34 cellular contexts compared by ENCODE assay signal in the genomic region with DNA sequence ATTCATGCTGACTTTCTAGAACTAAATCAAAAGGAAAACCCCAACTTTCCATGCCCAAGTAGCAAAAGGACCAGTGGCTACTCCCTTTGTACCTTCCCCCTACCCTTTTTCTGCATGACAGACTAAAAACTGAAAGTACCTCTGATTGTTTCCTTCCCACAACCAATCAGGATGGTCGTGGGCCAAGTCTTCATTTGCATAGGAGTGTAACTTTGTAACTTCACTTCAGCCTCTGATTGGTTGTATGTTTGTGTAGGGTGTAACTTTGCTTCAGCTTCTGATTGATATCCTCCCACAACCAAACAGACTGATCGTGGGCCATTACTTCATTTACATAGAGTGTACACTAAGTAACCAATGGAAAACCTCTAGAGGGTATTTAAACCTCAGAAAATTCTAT.
"Had no signal": no experiment of that assay in that cellular context is flagged by ENCODE, and none has a peak within 500 bp of the region (broad histone marks: within the 10 kb centered on the region; RNA-seq: fewer than 3 reads in every experiment).

No MANE protein-coding gene starts in this region.

- H3K36me3 ChIP-seq: prostate gland, upper lobe of left lung, vagina had no signal

- H3K4me3 Mint-ChIP-seq: activated CD4-positive, alpha-beta memory T cell treated with anti-CD3 and anti-CD28 coated beads for 36 hours; activated CD4-positive, alpha-beta T cell treated with anti-CD3 and anti-CD28 coated beads, Interleukin-2, amount 10 ng/mL, durations not matched to agents 24 days and 14 days; naive thymus-derived CD4-positive, alpha-beta T cell; stimulated activated effector memory CD8-positive, alpha-beta T cell treated with anti-CD3 and anti-CD28 coated beads, Interleukin-12 subunit alpha, Interleukin-12 subunit beta, amount 100 ng/mL, for 72 hours; stimulated activated naive CD8-positive, alpha-beta T cell treated with anti-CD3 and anti-CD28 coated beads, Interleukin-15, amount 100 ng/mL, for 72 hours had no signal

- H3K27me3 ChIP-seq: gastroesophageal sphincter, hepatocyte, pancreas, upper lobe of left lung, vagina had no signal

- DNase-seq: activated CD4-positive, alpha-beta memory T cell treated with anti-CD3 and anti-CD28 coated beads for 36 hours; activated CD4-positive, alpha-beta T cell treated with anti-CD3 and anti-CD28 coated beads, Interleukin-2, amount 10 ng/mL, durations not matched to agents 24 days and 14 days; activated CD8-positive, alpha-beta memory T cell treated with anti-CD3 and anti-CD28 coated beads, Interleukin-2, amount 50 U/mL, for 4 hours; activated gamma-delta T cell treated with Interleukin-2 at 50 U/mL for 16 hours; activated naive CD4-positive, alpha-beta T cell treated with anti-CD3 and anti-CD28 coated beads, Interleukin-2, amount 50 U/mL, for 16 hours; activated T-cell treated with anti-CD3 and anti-CD28 coated beads, Interleukin-2, amount 50 U/mL, for 1 hour; amniotic stem cell; dermis blood vessel endothelial cell; effector CD8-positive, alpha-beta T cell; left cardiac atrium; left ventricle myocardium superior; mammary epithelial cell; midbrain; naive thymus-derived CD4-positive, alpha-beta T cell; pancreas; retina; stimulated activated CD4-positive, alpha-beta T cell treated with anti-CD3 and anti-CD28 coated beads, Interleukin-4, amount 100 ng/mL, for 24 hours; stimulated activated naive CD8-positive, alpha-beta T cell treated with anti-CD3 and anti-CD28 coated beads, Interleukin-15, amount 100 ng/mL, for 72 hours; substantia nigra; T-helper 9 cell; upper lobe of left lung; WERI-Rb-1 had no signal

- H3K4me3 ChIP-seq: gastroesophageal sphincter, hepatocyte, pancreas, prostate gland, skin epidermis, upper lobe of left lung, vagina had no signal

- H3K4me1 Mint-ChIP-seq: activated CD4-positive, alpha-beta T cell treated with anti-CD3 and anti-CD28 coated beads, Interleukin-2, amount 10 ng/mL, durations not matched to agents 24 days and 14 days; stimulated activated effector memory CD8-positive, alpha-beta T cell treated with anti-CD3 and anti-CD28 coated beads, Interleukin-12 subunit alpha, Interleukin-12 subunit beta, amount 100 ng/mL, for 72 hours; stimulated activated naive CD8-positive, alpha-beta T cell treated with anti-CD3 and anti-CD28 coated beads, Interleukin-15, amount 100 ng/mL, for 72 hours had no signal

- H3K27ac ChIP-seq: gastroesophageal sphincter, hepatocyte, pancreas, prostate gland, skin epidermis, upper lobe of left lung, vagina, WERI-Rb-1 had no signal

- ATAC-seq: activated CD4-positive, CD25-positive, alpha-beta regulatory T cell treated with anti-CD3 and anti-CD28 coated beads, Interleukin-2, amount 50 U/mL, for 24 hours; gastroesophageal sphincter; left cardiac atrium; left ventricle myocardium superior; naive thymus-derived CD4-positive, alpha-beta T cell; pancreas; sciatic nerve; stimulated activated effector memory CD8-positive, alpha-beta T cell treated with anti-CD3 and anti-CD28 coated beads, Interleukin-12 subunit alpha, Interleukin-12 subunit beta, amount 100 ng/mL, for 72 hours; stimulated activated naive CD8-positive, alpha-beta T cell treated with anti-CD3 and anti-CD28 coated beads, Interleukin-15, amount 100 ng/mL, for 72 hours had no signal

- FAIRE-seq: bronchial epithelial cell, colon, endometrium, keratinocyte, pancreas had no signal

- H3K36me3 Mint-ChIP-seq: activated CD4-positive, alpha-beta memory T cell treated with anti-CD3 and anti-CD28 coated beads for 36 hours; naive thymus-derived CD4-positive, alpha-beta T cell; stimulated activated effector memory CD8-positive, alpha-beta T cell treated with anti-CD3 and anti-CD28 coated beads, Interleukin-12 subunit alpha, Interleukin-12 subunit beta, amount 100 ng/mL, for 72 hours had no signal

- H3K9me3 ChIP-seq: gastroesophageal sphincter, pancreas, prostate gland, upper lobe of left lung, vagina had no signal

- H3K27ac Mint-ChIP-seq: activated CD4-positive, alpha-beta memory T cell treated with anti-CD3 and anti-CD28 coated beads for 36 hours; activated CD4-positive, alpha-beta T cell treated with anti-CD3 and anti-CD28 coated beads, Interleukin-2, amount 10 ng/mL, durations not matched to agents 24 days and 14 days; naive thymus-derived CD4-positive, alpha-beta T cell; stimulated activated effector memory CD8-positive, alpha-beta T cell treated with anti-CD3 and anti-CD28 coated beads, Interleukin-12 subunit alpha, Interleukin-12 subunit beta, amount 100 ng/mL, for 72 hours; stimulated activated naive CD8-positive, alpha-beta T cell treated with anti-CD3 and anti-CD28 coated beads, Interleukin-15, amount 100 ng/mL, for 72 hours had no signal

- H3K9me3 Mint-ChIP-seq: activated CD4-positive, alpha-beta memory T cell treated with anti-CD3 and anti-CD28 coated beads for 36 hours; activated CD4-positive, alpha-beta T cell treated with anti-CD3 and anti-CD28 coated beads, Interleukin-2, amount 10 ng/mL, durations not matched to agents 24 days and 14 days; stimulated activated effector memory CD8-positive, alpha-beta T cell treated with anti-CD3 and anti-CD28 coated beads, Interleukin-12 subunit alpha, Interleukin-12 subunit beta, amount 100 ng/mL, for 72 hours; stimulated activated naive CD8-positive, alpha-beta T cell treated with anti-CD3 and anti-CD28 coated beads, Interleukin-15, amount 100 ng/mL, for 72 hours had no signal

- H3K4me1 ChIP-seq: prostate gland, upper lobe of left lung had no signal
